1 cellular context compared by ENCODE assay signal in genomic region chr7:128032605-128033235, GRCh38.
TF ChIP-seq lines count a peak whose summit lies in the region.

No MANE protein-coding gene starts in this region.

TF ChIP-seq in SK-N-SH treated with all-trans-retinoic acid at 6 μM for 48 hours, 23 proteins besides CTCF, POLR2A, EP300 and RAD21 (continued from another document):
- TF ChIP-seq, protein P1, sequence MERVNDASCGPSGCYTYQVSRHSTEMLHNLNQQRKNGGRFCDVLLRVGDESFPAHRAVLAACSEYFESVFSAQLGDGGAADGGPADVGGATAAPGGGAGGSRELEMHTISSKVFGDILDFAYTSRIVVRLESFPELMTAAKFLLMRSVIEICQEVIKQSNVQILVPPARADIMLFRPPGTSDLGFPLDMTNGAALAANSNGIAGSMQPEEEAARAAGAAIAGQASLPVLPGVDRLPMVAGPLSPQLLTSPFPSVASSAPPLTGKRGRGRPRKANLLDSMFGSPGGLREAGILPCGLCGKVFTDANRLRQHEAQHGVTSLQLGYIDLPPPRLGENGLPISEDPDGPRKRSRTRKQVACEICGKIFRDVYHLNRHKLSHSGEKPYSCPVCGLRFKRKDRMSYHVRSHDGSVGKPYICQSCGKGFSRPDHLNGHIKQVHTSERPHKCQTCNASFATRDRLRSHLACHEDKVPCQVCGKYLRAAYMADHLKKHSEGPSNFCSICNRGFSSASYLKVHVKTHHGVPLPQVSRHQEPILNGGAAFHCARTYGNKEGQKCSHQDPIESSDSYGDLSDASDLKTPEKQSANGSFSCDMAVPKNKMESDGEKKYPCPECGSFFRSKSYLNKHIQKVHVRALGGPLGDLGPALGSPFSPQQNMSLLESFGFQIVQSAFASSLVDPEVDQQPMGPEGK (CRISPR knock-in tag; IDR thresholded peaks at IDR 0.05; ENCODE audit: borderline replicate concordance): no peak
- no peak for TF ChIP-seq ZFP30 (CRISPR knock-in tag; IDR thresholded peaks at IDR 0.05)
- no peak for TF ChIP-seq GLIS3 (CRISPR knock-in tag; IDR thresholded peaks at IDR 0.05)
